In genomic region chr5:53779541-53779981, GRCh38 we compare ENCODE assay signal across 8 cellular contexts.
DNase-seq lines count a peak whose midpoint lies in the region; ATAC-seq and TF ChIP-seq lines count a peak whose summit lies in the region.

No MANE protein-coding gene starts in this region.

- H3K36me3 ChIP-seq in heart left ventricle (no peaks in the 10 kb centered on the region), right atrium auricular region (no peaks in the 10 kb centered on the region)

- no peak overlapping the region for H3K4me3 ChIP-seq in heart left ventricle
- H3K4me3 ChIP-seq in right atrium auricular region, result no peak overlapping the region
- peak overlapping the region; percentile 16 for H3K4me3 ChIP-seq in coronary artery

- H3K27ac ChIP-seq in heart left ventricle (peak overlapping the region in 1 of 12 donors; percentile 66), right atrium auricular region (no peak overlapping the region), coronary artery (no peak overlapping the region)

- H3K9me3 ChIP-seq in heart left ventricle, result no peaks in the 10 kb centered on the region
- no peaks in the 10 kb centered on the region for H3K9me3 ChIP-seq in right atrium auricular region

- intact Hi-C loops in heart left ventricle (cut with DNase I), result no loop called here

- TF ChIP-seq CTCF in heart left ventricle (IDR thresholded peaks at IDR 0.05) (no peak), right atrium auricular region (IDR thresholded peaks at IDR 0.05) (no peak), coronary artery (IDR thresholded peaks at IDR 0.05) (no peak), GM10248 (IDR thresholded peaks at IDR 0.05; ENCODE audit: control extremely low read depth, extremely low read depth, low read depth, missing control alignments) (no peak)

- peak in 4 of 5 donors; percentile 20 to 54 (median 36) for DNase-seq in heart left ventricle
- DNase-seq in right atrium auricular region (ENCODE audit: low spot score), result no peak
- no peak for DNase-seq in coronary artery (ENCODE audit: low spot score)
- peak; percentile 33 for DNase-seq in stromal cell of bone marrow (ENCODE audit: low read depth)
- no peak for DNase-seq in GM10248 (ENCODE audit: extremely low spot score)
- no peak for DNase-seq in activated T-cell treated with anti-CD3 and anti-CD28 coated beads, Interleukin-2, amount 50 U/mL, for 1 hour
- DNase-seq in mesenteric fat pad (ENCODE audit: low spot score), result no peak

- H3K4me1 ChIP-seq in heart left ventricle (peaks cover 0 to 16% (median 4%) of the 10 kb centered on the region in 12 donors), right atrium auricular region (no peaks in the 10 kb centered on the region)

- POLR2A ChIA-PET in GM10248 (lab: Yijun Ruan, JAX), result no interaction called here

- TF ChIP-seq POLR2A in heart left ventricle (IDR thresholded peaks at IDR 0.05), result no peak

- CTCF ChIA-PET in GM10248 (lab: Yijun Ruan, JAX), result interaction anchor here (1.3 to 1.5 kb wide), 2 partner anchors 13 to 38 kb away, joined by 3 read pairs; no protein-coding TSS in a partner anchor

- ATAC-seq in heart left ventricle (peak in 3 of 4 donors; percentile 59 to 62 (median 59)), HG03558 (IDR thresholded peaks at IDR 0.05; ENCODE audit: extremely low read depth, unreplicated experiment) (peak; percentile 45)

- 8 to 17% (median 15%) methylated on average over 4 of the region's 4 CpGs for WGBS in heart left ventricle, 4 donors

- H3K27me3 ChIP-seq in heart left ventricle, result no peaks in the 10 kb centered on the region
- no peaks in the 10 kb centered on the region for H3K27me3 ChIP-seq in right atrium auricular region

Comparison
In these comparisons a context has a peak if more than half of its experiments do, and no peak if none do; other contexts are left out.
1. DNase-seq: peak in heart left ventricle (4 of 5) and stromal cell of bone marrow (single experiment); none in right atrium auricular region (single experiment), coronary artery (single experiment), GM10248 (single experiment), activated T-cell treated with anti-CD3 and anti-CD28 coated beads, Interleukin-2, amount 50 U/mL, for 1 hour (single experiment) and mesenteric fat pad (single experiment).